8 cellular contexts compared by ENCODE assay signal in genomic region chr6:21595951-21596378, GRCh38. TPM values are rescaled to one million over a fixed set of nuclear protein-coding genes. Genes with fewer than 3 reads are reported as not detected.
A peak's percentile ranks its signal among the peaks of the same experiment; 100 is the strongest.
DNase-seq lines count a peak whose midpoint lies in the region; ATAC-seq, FAIRE-seq and TF ChIP-seq lines count a peak whose summit lies in the region.

No MANE protein-coding gene starts in this region.

- POLR2A ChIA-PET in HepG2 (lab: Yijun Ruan, JAX), result interaction anchor here (1.5 kb wide), 1 partner anchor 8 kb away, joined by 5 read pairs; no protein-coding TSS in a partner anchor

- peak overlapping the region; percentile 97 for H3K4me3 Mint-ChIP-seq in GM23338

- H3K9me3 ChIP-seq in HepG2 (ENCODE audit: low read length), result no peaks in the 10 kb centered on the region
- no peaks in the 10 kb centered on the region for H3K9me3 ChIP-seq in thoracic aorta

- peak overlapping the region; percentile 6; the same call in 1 of the 2 replicates for H3K9ac ChIP-seq in HepG2 (ENCODE audit: insufficient read depth, low read depth, low read length)

- no peak for DNase-seq in AG09309 (ENCODE audit: low read depth)
- DNase-seq in GM23338 (ENCODE audit: low spot score), result no peak
- peak in 1 of 2 donors; percentile 4 for DNase-seq in activated naive CD4-positive, alpha-beta T cell treated with anti-CD3 and anti-CD28 coated beads, Interleukin-2, amount 50 U/mL, for 72 hours (ENCODE audit: low spot score in 2 of 2)
- no peak for DNase-seq in HepG2 (ENCODE audit: low spot score)
- no peak for DNase-seq in thoracic aorta (ENCODE audit: low spot score)
- DNase-seq in stimulated activated naive CD4-positive, alpha-beta T cell treated with Interleukin-2 at 50 U/mL for 16 hours (lab: John Stamatoyannopoulos, UW), result no peak
- DNase-seq in GM12892 (ENCODE audit: insufficient read length), result no peak

- H3K27me3 ChIP-seq in GM23338 (ENCODE audit: insufficient read depth), result no peaks in the 10 kb centered on the region
- peaks cover 0 to 34% of the 10 kb centered on the region in 2 experiments; a peak in 3 of 5 replicates for H3K27me3 ChIP-seq in HepG2 (ENCODE audit: control insufficient read depth in 1 of 2, insufficient read depth in 2 of 2, low read length in 2 of 2)
- H3K27me3 ChIP-seq in thoracic aorta (replicated peaks; ENCODE audit: insufficient read depth), result no peaks in the 10 kb centered on the region

- intact Hi-C loops in HepG2 (cut with micrococcal nuclease; ENCODE audit: unreplicated experiment), result loop anchor here (2.0 kb wide), 2 partner anchors 339 to 577 kb away; no protein-coding TSS in a partner anchor

- H3K4me2 ChIP-seq in GM23338 (peak overlapping the region; percentile 80), HepG2 (ENCODE audit: low read depth, low read length) (peak overlapping the region; percentile 98)

- BruUV-seq in HepG2 (replicated peaks; lab: Mats Ljungman, UMichigan), result TSS peak; percentile 21

- ATAC-seq in GM23338 (no peak), HepG2 (no peak), thoracic aorta (ENCODE audit: insufficient number of reproducible peaks, low FRiP score, low read depth) (no peak), GM19395 (IDR thresholded peaks at IDR 0.05; ENCODE audit: unreplicated experiment) (no peak)
- no peak for ATAC-seq in activated naive CD4-positive, alpha-beta T cell treated with anti-CD3 and anti-CD28 coated beads, Interleukin-2, amount 50 U/mL, for 72 hours

- no peak for TF ChIP-seq RAD21 in HepG2 (CRISPR knock-in tag; IDR thresholded peaks at IDR 0.05)

- peaks cover 28% of the 10 kb centered on the region for H3K27me3 Mint-ChIP-seq in GM23338 (ENCODE audit: insufficient read depth, low read depth, poor library complexity)

- H4K20me1 ChIP-seq in GM23338 (replicated peaks; ENCODE audit: insufficient read depth), result peaks cover 10% of the 10 kb centered on the region; the same call in 1 of the 2 replicates
- peaks cover 3% of the 10 kb centered on the region; the same call in 1 of the 2 replicates for H4K20me1 ChIP-seq in HepG2 (ENCODE audit: insufficient read depth, low read length)

- CTCF ChIA-PET in HepG2 (lab: Yijun Ruan, JAX; ENCODE audit: low intra/inter-chr PET ratio, low total read pairs), result no interaction called here

- peaks cover 15% of the 10 kb centered on the region for H3K9me3 Mint-ChIP-seq in GM23338
- H3K9me3 Mint-ChIP-seq in activated naive CD4-positive, alpha-beta T cell treated with anti-CD3 and anti-CD28 coated beads, Interleukin-2, amount 50 U/mL, for 72 hours, result no peaks in the 10 kb centered on the region

- no peak for TF ChIP-seq CTCF in AG09309 (IDR thresholded peaks at IDR 0.05; ENCODE audit: control insufficient read depth, insufficient read depth, low read depth, low read length, missing control alignments)
- no peak for TF ChIP-seq CTCF in GM23338 (conservative IDR thresholded peaks at IDR 0.05; ENCODE audit: low read depth in 2 of 2)
- TF ChIP-seq CTCF in HepG2 (CRISPR knock-in tag; IDR thresholded peaks at IDR 0.05), result no peak
- no peak for TF ChIP-seq CTCF in thoracic aorta (IDR thresholded peaks at IDR 0.05)

- in situ Hi-C loops in HepG2 (cut with HindIII; ENCODE audit: extremely low pct_ligation_motif_present, low pct_unique_long_range_greater_than_20kb), result no loop called here

- WGBS in HepG2 (ENCODE audit: low lambda C conversion rate), result 40% methylated on average over 28 of the region's 28 CpGs

- H3K36me3 ChIP-seq in GM23338 (ENCODE audit: insufficient read depth) (peaks cover 8% of the 10 kb centered on the region; the same call in 1 of the 2 replicates), HepG2 (replicated peaks in 1 of 2; ENCODE audit: control insufficient read depth in 1 of 2, insufficient read depth in 2 of 2, low read length in 2 of 2) (no peaks in the 10 kb centered on the region), thoracic aorta (no peaks in the 10 kb centered on the region)

- H3K4me1 Mint-ChIP-seq in GM23338, result peaks cover 23% of the 10 kb centered on the region

- H3K4me3 ChIP-seq in AG09309 (ENCODE audit: control insufficient read depth, low read depth, low read length) (peak overlapping the region; percentile 96), GM23338 (peak overlapping the region; percentile 75), HepG2 (replicated peaks in 1 of 3; ENCODE audit: insufficient read depth in 1 of 3, low read depth in 2 of 3, low read length in 3 of 3) (peak overlapping the region; percentile 46 to 86 (median 71)), thoracic aorta (peak overlapping the region; percentile 95)

- H3K9me2 ChIP-seq in GM23338 (ENCODE audit: insufficient read depth), result no peaks in the 10 kb centered on the region

- peak overlapping the region; percentile 94 for H3K27ac ChIP-seq in GM23338 (ENCODE audit: low read depth)
- no peak overlapping the region for H3K27ac ChIP-seq in HepG2 (ENCODE audit: extremely low read length, insufficient read depth, low read length)
- peak overlapping the region; percentile 92 to 95 for H3K27ac ChIP-seq in thoracic aorta

- H3K27ac Mint-ChIP-seq in GM23338, result peak overlapping the region; percentile 96
- peak overlapping the region; percentile 74 to 85 for H3K27ac Mint-ChIP-seq in activated naive CD4-positive, alpha-beta T cell treated with anti-CD3 and anti-CD28 coated beads, Interleukin-2, amount 50 U/mL, for 72 hours

- FAIRE-seq in HepG2 (lab: Jason Lieb, UNC) (no peak), GM12892 (lab: Jason Lieb, UNC) (no peak)

- TF ChIP-seq EP300 in HepG2 (IDR thresholded peaks at IDR 0.05; ENCODE audit: low read depth in 2 of 2, low read length in 2 of 2), result no peak
- no peak for TF ChIP-seq EP300 in HepG2 (CRISPR knock-in tag; IDR thresholded peaks at IDR 0.05; ENCODE audit: borderline replicate concordance)

- H2AFZ ChIP-seq in GM23338 (no peak overlapping the region), HepG2 (ENCODE audit: low read length) (no peak overlapping the region)

- peaks cover 53% of the 10 kb centered on the region for H3K36me3 Mint-ChIP-seq in GM23338 (ENCODE audit: low read depth)
- H3K36me3 Mint-ChIP-seq in activated naive CD4-positive, alpha-beta T cell treated with anti-CD3 and anti-CD28 coated beads, Interleukin-2, amount 50 U/mL, for 72 hours, result peaks cover 0 to 8% of the 10 kb centered on the region in 2 donors

- no peak for TF ChIP-seq POLR2A in HepG2 (IDR thresholded peaks at IDR 0.05; ENCODE audit: insufficient read depth in 1 of 2, low read depth in 2 of 2, low read length in 2 of 2)
- no peak for TF ChIP-seq POLR2A in GM12892 (IDR thresholded peaks at IDR 0.05; ENCODE audit: low read depth, low read length)

- H3K4me1 ChIP-seq in GM23338 (ENCODE audit: insufficient read depth) (peaks cover 17% of the 10 kb centered on the region), HepG2 (ENCODE audit: insufficient read depth, low read length) (peaks cover 37% of the 10 kb centered on the region), thoracic aorta (ENCODE audit: control insufficient read depth in 1 of 2, low read depth in 2 of 2) (peaks cover 5 to 24% of the 10 kb centered on the region in 2 donors)

- H3K79me2 ChIP-seq in GM23338 (replicated peaks; ENCODE audit: insufficient read depth) (peaks cover 70% of the 10 kb centered on the region), HepG2 (ENCODE audit: insufficient read depth, low read length) (no peaks in the 10 kb centered on the region)

- H3F3A ChIP-seq in GM23338 (replicated peaks; ENCODE audit: low read depth), result peaks cover 13% of the 10 kb centered on the region

TF ChIP-seq in GM23338, 12 proteins besides CTCF, POLR2A, EP300 and RAD21 (continues in another document):
- no peak for TF ChIP-seq EZH2phosphoT487 (IDR thresholded peaks at IDR 0.05; ENCODE audit: unreplicated experiment)
- no peak for TF ChIP-seq JUNB (IDR thresholded peaks at IDR 0.05; ENCODE audit: unreplicated experiment)
- TF ChIP-seq NANOG (IDR thresholded peaks at IDR 0.05; ENCODE audit: borderline replicate concordance), result no peak

TF ChIP-seq in HepG2, 621 proteins besides CTCF, POLR2A, EP300 and RAD21 (continues in another document):
- TF ChIP-seq ISX (CRISPR knock-in tag; conservative IDR thresholded peaks at IDR 0.05) (no peak), CBX2 (IDR thresholded peaks at IDR 0.05; ENCODE audit: low read depth, low read length) (peak; percentile 89; the same call in 1 of the 2 replicates), CBX2 (CRISPR knock-in tag; IDR thresholded peaks at IDR 0.05; ENCODE audit: low read depth) (no peak)

RNA-seq across cellular contexts. Expression of gene SOX4, which starts 2.4 kb away (rescaled TPM):
- total RNA-seq in GM23338 (2014; rRNA removed; shearing (Covaris generic)), result 156 and 164 TPM in 2 replicates
- polyA plus RNA-seq in GM23338 (2016; fragmentation: Nextera tagmentation; extraction: Ambion mirVana) (235 and 245 TPM in 2 replicates), HepG2 (2011; rRNA removed) (2.5 and 2.6 TPM in 2 replicates)
- total RNA-seq in activated naive CD4-positive, alpha-beta T cell treated with anti-CD3 and anti-CD28 coated beads, Interleukin-2, amount 50 U/mL, for 72 hours, result 1 to 10 TPM in 1 of 2 donors, under 1 TPM in 1; 0.89 to 4.2 TPM
- total RNA-seq in HepG2 (2016; rRNA removed; fragmentation: Illumina TruSeq; extraction: Trizol) (3.4 and 3.5 TPM in 2 replicates), thoracic aorta (10 to 100 TPM in 1 of 2 donors, 1 to 10 TPM in 1; 5.6 to 22.1 TPM)
- total RNA-seq in HepG2 (2016; cell fraction: cytosol; rRNA removed; fragmentation: Illumina TruSeq; extraction: Trizol; ENCODE audit: low read depth), result 0.18 and 0.20 TPM in 2 replicates
- total RNA-seq in HepG2 (2016; cell fraction: insoluble cytoplasmic fraction; rRNA removed; fragmentation: Illumina TruSeq; extraction: Trizol), result 3.4 TPM in 2 replicates
- 1.1 TPM in 2 replicates for total RNA-seq in HepG2 (2016; cell fraction: membrane; rRNA removed; fragmentation: Illumina TruSeq; extraction: Trizol)
- 2.5 and 2.8 TPM in 2 replicates for total RNA-seq in HepG2 (2016; cell fraction: nucleus; rRNA removed; fragmentation: Illumina TruSeq; extraction: Trizol)
- 1.2 and 1.4 TPM in 2 replicates for polyA plus RNA-seq in HepG2 (2011; cell fraction: cytosol; rRNA removed)
- 2.9 TPM in 2 replicates for polyA plus RNA-seq in HepG2 (2011; cell fraction: nucleus; rRNA removed)
- polyA plus RNA-seq in HepG2 (2012), result 1.4 and 2.9 TPM in 2 replicates
- 0.12 and 0.15 TPM in 2 replicates for polyA plus RNA-seq in HepG2 (2016; cell fraction: cytosol; fragmentation: Illumina TruSeq; extraction: Trizol; ENCODE audit: low read depth)
- polyA plus RNA-seq in HepG2 (2016; cell fraction: insoluble cytoplasmic fraction; fragmentation: Illumina TruSeq; extraction: Trizol; ENCODE audit: low read depth), result 3.1 and 3.8 TPM in 2 replicates
- polyA plus RNA-seq in HepG2 (2016; cell fraction: membrane; fragmentation: Illumina TruSeq; extraction: Trizol; ENCODE audit: low read depth), result 0.39 and 0.47 TPM in 2 replicates
- 4.1 and 4.3 TPM in 2 replicates for polyA plus RNA-seq in HepG2 (2016; cell fraction: nucleus; fragmentation: Illumina TruSeq; extraction: Trizol; ENCODE audit: insufficient read depth, low read depth)
- 2.9 and 3.1 TPM in 2 replicates for polyA minus RNA-seq in HepG2 (2011; rRNA and poly(A)+ RNA removed; ENCODE audit: low replicate concordance)
- 3.3 and 4.1 TPM in 2 replicates for polyA minus RNA-seq in HepG2 (2011; cell fraction: cytosol; rRNA and poly(A)+ RNA removed)
- polyA minus RNA-seq in HepG2 (2011; cell fraction: nucleus; rRNA and poly(A)+ RNA removed), result 2.1 and 3.0 TPM in 2 replicates
- 23.4 TPM for polyA plus RNA-seq in GM12892 (2012; ENCODE audit: missing spikeins)
